In the genomic region with DNA sequence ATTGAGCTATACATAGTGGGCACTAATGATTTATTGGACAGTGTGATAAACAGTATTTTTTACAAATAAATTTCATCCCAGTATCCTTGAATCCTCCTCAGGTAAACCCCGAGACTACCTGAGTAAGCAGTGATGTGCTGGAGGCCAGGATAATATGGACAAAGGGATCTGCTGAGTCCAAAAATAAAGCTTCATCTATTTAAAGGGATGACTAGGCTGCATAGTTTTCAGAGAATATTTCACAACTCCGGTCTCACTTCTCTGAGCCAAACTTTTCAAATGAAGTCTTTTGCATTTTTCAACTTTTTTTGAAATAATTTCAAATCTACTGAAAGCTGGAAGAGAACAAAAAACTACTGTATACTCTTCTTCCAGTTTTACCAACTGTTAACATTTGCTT, we compare ENCODE assay signal across 13 cellular contexts. TPM values are rescaled to one million over a fixed set of nuclear protein-coding genes. Genes with fewer than 3 reads are reported as not detected.
DNase-seq lines count a peak whose midpoint lies in the region; ATAC-seq and TF ChIP-seq lines count a peak whose summit lies in the region.
"Had no signal": no experiment of that assay in that cellular context is flagged by ENCODE, and none has a peak within 500 bp of the region (broad histone marks: within the 10 kb centered on the region; RNA-seq: fewer than 3 reads in every experiment).

No MANE protein-coding gene starts in this region.

- peak overlapping the region; percentile 96 for H3K27ac Mint-ChIP-seq in stimulated activated naive CD8-positive, alpha-beta T cell treated with anti-CD3 and anti-CD28 coated beads, Interleukin-15, Interleukin-2, amounts not matched to agents 100 ng/mL and 50 ng/mL, for 24 hours
- no peak overlapping the region for H3K27ac Mint-ChIP-seq in stimulated activated naive CD8-positive, alpha-beta T cell treated with anti-CD3 and anti-CD28 coated beads, Interleukin-15, amount 100 ng/mL, for 72 hours
- no peak overlapping the region for H3K27ac Mint-ChIP-seq in WTC11

- H3K4me1 ChIP-seq in foreskin keratinocyte (no peaks in the 10 kb centered on the region), testis (peaks cover 10% of the 10 kb centered on the region)

- POLR2A ChIA-PET in WTC11 (lab: Charles Lee), result no interaction called here

- no peak for TF ChIP-seq POLR2A in testis (IDR thresholded peaks at IDR 0.05)

- intact Hi-C loops in testis (cut with DNase I; ENCODE audit: low total_unique reads), result no loop called here

- no peak for ATAC-seq in stimulated activated naive CD8-positive, alpha-beta T cell treated with anti-CD3 and anti-CD28 coated beads, Interleukin-15, amount 100 ng/mL, for 72 hours
- no peak for ATAC-seq in WTC11
- no peak for ATAC-seq in foreskin keratinocyte
- no peak for ATAC-seq in esophagus mucosa

- no peaks in the 10 kb centered on the region for H3K9me3 Mint-ChIP-seq in stimulated activated naive CD8-positive, alpha-beta T cell treated with anti-CD3 and anti-CD28 coated beads, Interleukin-15, Interleukin-2, amounts not matched to agents 100 ng/mL and 50 ng/mL, for 24 hours
- no peaks in the 10 kb centered on the region for H3K9me3 Mint-ChIP-seq in stimulated activated naive CD8-positive, alpha-beta T cell treated with anti-CD3 and anti-CD28 coated beads, Interleukin-15, amount 100 ng/mL, for 72 hours
- H3K9me3 Mint-ChIP-seq in WTC11, result no peaks in the 10 kb centered on the region

- CTCF ChIA-PET in WTC11 (lab: Charles Lee), result no interaction called here

- H3K27me3 Mint-ChIP-seq in stimulated activated naive CD8-positive, alpha-beta T cell treated with anti-CD3 and anti-CD28 coated beads, Interleukin-15, Interleukin-2, amounts not matched to agents 100 ng/mL and 50 ng/mL, for 24 hours, result no peaks in the 10 kb centered on the region
- no peaks in the 10 kb centered on the region for H3K27me3 Mint-ChIP-seq in stimulated activated naive CD8-positive, alpha-beta T cell treated with anti-CD3 and anti-CD28 coated beads, Interleukin-15, amount 100 ng/mL, for 72 hours
- no peaks in the 10 kb centered on the region; the same call in 1 of the 2 replicates for H3K27me3 Mint-ChIP-seq in WTC11 (ENCODE audit: low read depth)

- H3K36me3 ChIP-seq in testis (ENCODE audit: low read depth, missing control alignments), result no peaks in the 10 kb centered on the region

- H3K27ac ChIP-seq in foreskin keratinocyte (no peak overlapping the region), testis (no peak overlapping the region)

- WGBS in testis, 2 donors, result 86 to 89% methylated on average over 2 of the region's 2 CpGs

- H3K4me3 Mint-ChIP-seq in stimulated activated naive CD8-positive, alpha-beta T cell treated with anti-CD3 and anti-CD28 coated beads, Interleukin-15, Interleukin-2, amounts not matched to agents 100 ng/mL and 50 ng/mL, for 24 hours, result peak overlapping the region; percentile 95
- peak overlapping the region in 1 of 2 donors; percentile 93 for H3K4me3 Mint-ChIP-seq in stimulated activated naive CD8-positive, alpha-beta T cell treated with anti-CD3 and anti-CD28 coated beads, Interleukin-15, amount 100 ng/mL, for 72 hours
- H3K4me3 Mint-ChIP-seq in WTC11, result peak overlapping the region; percentile 86; the same call in 1 of the 2 replicates

- no peaks in the 10 kb centered on the region for H3K27me3 ChIP-seq in foreskin keratinocyte
- no peaks in the 10 kb centered on the region for H3K27me3 ChIP-seq in testis

- peaks cover 9% of the 10 kb centered on the region for H3K36me3 Mint-ChIP-seq in stimulated activated naive CD8-positive, alpha-beta T cell treated with anti-CD3 and anti-CD28 coated beads, Interleukin-15, Interleukin-2, amounts not matched to agents 100 ng/mL and 50 ng/mL, for 24 hours (ENCODE audit: low read depth)
- H3K36me3 Mint-ChIP-seq in WTC11, result no peaks in the 10 kb centered on the region

- H3K9me3 ChIP-seq in testis, result no peaks in the 10 kb centered on the region

- TF ChIP-seq CTCF in WTC11 (IDR thresholded peaks at IDR 0.05) (no peak), foreskin keratinocyte (conservative IDR thresholded peaks at IDR 0.05) (no peak), testis (IDR thresholded peaks at IDR 0.05) (no peak)

- H3K4me1 Mint-ChIP-seq in stimulated activated naive CD8-positive, alpha-beta T cell treated with anti-CD3 and anti-CD28 coated beads, Interleukin-15, Interleukin-2, amounts not matched to agents 100 ng/mL and 50 ng/mL, for 24 hours (ENCODE audit: low read depth), result peaks cover 27% of the 10 kb centered on the region
- H3K4me1 Mint-ChIP-seq in stimulated activated naive CD8-positive, alpha-beta T cell treated with anti-CD3 and anti-CD28 coated beads, Interleukin-15, amount 100 ng/mL, for 72 hours, result peaks cover 21% of the 10 kb centered on the region
- H3K4me1 Mint-ChIP-seq in WTC11, result peaks cover 26% of the 10 kb centered on the region

- H3K4me3 ChIP-seq in testis, result no peak overlapping the region

- DNase-seq in stimulated activated naive CD8-positive, alpha-beta T cell treated with anti-CD3 and anti-CD28 coated beads, Interleukin-15, amount 100 ng/mL, for 72 hours, result no peak
- DNase-seq in WTC11 (ENCODE audit: low spot score) (no peak), foreskin keratinocyte (peak; percentile 8 to 28), hippocampal formation (lab: John Stamatoyannopoulos, UW) (no peak), SK-N-DZ (ENCODE audit: low spot score) (no peak), testis (no peak)
- DNase-seq: activated gamma-delta T cell, GOT3, mesendoderm, NCI-H2171, posterior cingulate gyrus had no signal

TF ChIP-seq in WTC11, 78 proteins besides CTCF, POLR2A, EP300 and RAD21 (continues in another document):
- TF ChIP-seq, protein P1, sequence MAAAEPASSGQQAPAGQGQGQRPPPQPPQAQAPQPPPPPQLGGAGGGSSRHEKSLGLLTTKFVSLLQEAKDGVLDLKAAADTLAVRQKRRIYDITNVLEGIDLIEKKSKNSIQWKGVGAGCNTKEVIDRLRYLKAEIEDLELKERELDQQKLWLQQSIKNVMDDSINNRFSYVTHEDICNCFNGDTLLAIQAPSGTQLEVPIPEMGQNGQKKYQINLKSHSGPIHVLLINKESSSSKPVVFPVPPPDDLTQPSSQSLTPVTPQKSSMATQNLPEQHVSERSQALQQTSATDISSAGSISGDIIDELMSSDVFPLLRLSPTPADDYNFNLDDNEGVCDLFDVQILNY (CRISPR knock-in tag; IDR thresholded peaks at IDR 0.05), result no peak
- no peak for TF ChIP-seq TEAD1 (CRISPR knock-in tag; IDR thresholded peaks at IDR 0.05)
- TF ChIP-seq ZNF396 (CRISPR knock-in tag; IDR thresholded peaks at IDR 0.05; ENCODE audit: borderline replicate concordance), result no peak
- no peak for TF ChIP-seq ZNF138 (CRISPR knock-in tag; conservative IDR thresholded peaks at IDR 0.05)
- TF ChIP-seq ZNF671 (CRISPR knock-in tag; IDR thresholded peaks at IDR 0.05), result no peak
- TF ChIP-seq NR3C1 (CRISPR knock-in tag; conservative IDR thresholded peaks at IDR 0.05; ENCODE audit: low read depth), result no peak
- TF ChIP-seq ZNF317 (CRISPR knock-in tag; IDR thresholded peaks at IDR 0.05; ENCODE audit: borderline replicate concordance, low read depth), result no peak
- TF ChIP-seq FOXP1 (CRISPR knock-in tag; IDR thresholded peaks at IDR 0.05; ENCODE audit: borderline replicate concordance), result no peak
- TF ChIP-seq JAZF1 (CRISPR knock-in tag; IDR thresholded peaks at IDR 0.05), result no peak
- TF ChIP-seq, protein P2, sequence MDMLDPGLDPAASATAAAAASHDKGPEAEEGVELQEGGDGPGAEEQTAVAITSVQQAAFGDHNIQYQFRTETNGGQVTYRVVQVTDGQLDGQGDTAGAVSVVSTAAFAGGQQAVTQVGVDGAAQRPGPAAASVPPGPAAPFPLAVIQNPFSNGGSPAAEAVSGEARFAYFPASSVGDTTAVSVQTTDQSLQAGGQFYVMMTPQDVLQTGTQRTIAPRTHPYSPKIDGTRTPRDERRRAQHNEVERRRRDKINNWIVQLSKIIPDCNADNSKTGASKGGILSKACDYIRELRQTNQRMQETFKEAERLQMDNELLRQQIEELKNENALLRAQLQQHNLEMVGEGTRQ (CRISPR knock-in tag; IDR thresholded peaks at IDR 0.05), result no peak
- TF ChIP-seq, protein P3, sequence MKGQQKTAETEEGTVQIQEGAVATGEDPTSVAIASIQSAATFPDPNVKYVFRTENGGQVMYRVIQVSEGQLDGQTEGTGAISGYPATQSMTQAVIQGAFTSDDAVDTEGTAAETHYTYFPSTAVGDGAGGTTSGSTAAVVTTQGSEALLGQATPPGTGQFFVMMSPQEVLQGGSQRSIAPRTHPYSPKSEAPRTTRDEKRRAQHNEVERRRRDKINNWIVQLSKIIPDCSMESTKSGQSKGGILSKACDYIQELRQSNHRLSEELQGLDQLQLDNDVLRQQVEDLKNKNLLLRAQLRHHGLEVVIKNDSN (CRISPR knock-in tag; IDR thresholded peaks at IDR 0.05), result no peak
- TF ChIP-seq PRRX2 (CRISPR knock-in tag; IDR thresholded peaks at IDR 0.05), result no peak
- TF ChIP-seq ESRRA (CRISPR knock-in tag; IDR thresholded peaks at IDR 0.05; ENCODE audit: borderline replicate concordance), result no peak
- no peak for TF ChIP-seq ATF1 (CRISPR knock-in tag; IDR thresholded peaks at IDR 0.05)
- TF ChIP-seq, protein P4, sequence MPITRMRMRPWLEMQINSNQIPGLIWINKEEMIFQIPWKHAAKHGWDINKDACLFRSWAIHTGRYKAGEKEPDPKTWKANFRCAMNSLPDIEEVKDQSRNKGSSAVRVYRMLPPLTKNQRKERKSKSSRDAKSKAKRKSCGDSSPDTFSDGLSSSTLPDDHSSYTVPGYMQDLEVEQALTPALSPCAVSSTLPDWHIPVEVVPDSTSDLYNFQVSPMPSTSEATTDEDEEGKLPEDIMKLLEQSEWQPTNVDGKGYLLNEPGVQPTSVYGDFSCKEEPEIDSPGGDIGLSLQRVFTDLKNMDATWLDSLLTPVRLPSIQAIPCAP (CRISPR knock-in tag; IDR thresholded peaks at IDR 0.05), result no peak

RNA-seq across cellular contexts. Expression of a gene that starts 2.5 kb away (rescaled TPM):
- total RNA-seq in WTC11 (2021) (28.2 to 31.5 TPM (median 29.3 TPM) in 3 replicates), foreskin keratinocyte (3.7 and 5.2 TPM in 2 replicates), esophagus mucosa (3.1 TPM), testis (10 to 100 TPM; 20.6 to 30.2 TPM)
- polyA plus RNA-seq in foreskin keratinocyte (3.1 and 3.9 TPM in 2 replicates), testis (ENCODE audit: insufficient read depth, low read depth, low replicate concordance) (25.7 TPM)
- 17.3 and 36.4 TPM in 2 replicates for polyA plus RNA-seq in SK-N-DZ (2014; cell fraction: cytosol; rRNA removed)
- 11.0 and 14.1 TPM in 2 replicates for polyA plus RNA-seq in SK-N-DZ (2014; cell fraction: nucleus; rRNA removed)

Comparison
In these comparisons a context has a peak if more than half of its experiments do, and no peak if none do; other contexts are left out.
1. DNase-seq: peak in foreskin keratinocyte (2 of 2); none in stimulated activated naive CD8-positive, alpha-beta T cell treated with anti-CD3 and anti-CD28 coated beads, Interleukin-15, amount 100 ng/mL, for 72 hours (0 of 2), WTC11 (single experiment), hippocampal formation (0 of 2), SK-N-DZ (single experiment) and testis (single experiment).